In the genomic region with DNA sequence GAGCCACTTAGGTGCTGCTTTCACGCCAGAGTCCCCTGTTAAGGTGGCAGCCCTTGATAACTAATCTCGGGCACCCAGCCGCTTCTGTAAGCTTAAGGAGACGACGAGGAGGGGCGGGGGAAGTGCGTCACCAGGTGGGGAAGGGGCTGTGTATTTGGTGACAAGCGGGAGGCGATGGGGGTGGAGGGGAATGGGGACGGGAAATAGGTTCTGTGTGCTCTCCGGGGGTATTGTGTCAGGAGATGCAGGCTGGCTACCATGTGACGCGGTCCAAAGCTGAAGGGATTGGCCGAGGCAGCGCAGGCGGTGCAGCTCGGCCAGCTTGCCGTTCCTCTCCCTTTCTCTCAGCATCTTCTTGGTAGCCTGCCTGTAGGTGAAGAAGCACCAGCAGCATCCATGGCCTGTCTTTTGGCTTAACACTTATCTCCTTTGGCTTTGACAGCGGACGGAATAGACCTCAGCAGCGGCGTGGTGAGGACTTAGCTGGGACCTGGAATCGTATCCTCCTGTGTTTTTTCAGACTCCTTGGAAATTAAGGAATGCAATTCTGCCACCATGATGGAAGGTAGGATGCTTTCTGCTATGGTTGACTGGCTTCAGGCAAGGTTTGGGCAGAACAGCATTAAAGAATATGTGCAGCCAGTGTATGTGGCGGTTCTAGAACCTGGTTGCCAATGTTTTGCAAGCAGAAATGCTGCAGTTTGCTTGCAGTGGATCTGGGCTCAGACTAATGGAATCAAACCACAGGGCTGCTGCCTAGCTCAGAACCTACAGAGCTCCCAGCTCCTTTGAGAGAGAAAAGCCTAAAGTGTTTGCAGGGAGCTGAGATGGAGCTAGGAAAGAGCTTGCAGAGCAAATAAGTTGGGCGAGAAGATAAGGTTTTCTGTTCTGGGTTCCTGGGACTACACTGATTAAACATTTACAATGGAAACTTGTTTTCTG, we compare ENCODE assay signal across 8 cellular contexts. TPM values are rescaled to one million over a fixed set of nuclear protein-coding genes. Genes with fewer than 3 reads are reported as not detected.
DNase-seq lines count a peak whose midpoint lies in the region; ATAC-seq and TF ChIP-seq lines count a peak whose summit lies in the region.

A gene with protein sequence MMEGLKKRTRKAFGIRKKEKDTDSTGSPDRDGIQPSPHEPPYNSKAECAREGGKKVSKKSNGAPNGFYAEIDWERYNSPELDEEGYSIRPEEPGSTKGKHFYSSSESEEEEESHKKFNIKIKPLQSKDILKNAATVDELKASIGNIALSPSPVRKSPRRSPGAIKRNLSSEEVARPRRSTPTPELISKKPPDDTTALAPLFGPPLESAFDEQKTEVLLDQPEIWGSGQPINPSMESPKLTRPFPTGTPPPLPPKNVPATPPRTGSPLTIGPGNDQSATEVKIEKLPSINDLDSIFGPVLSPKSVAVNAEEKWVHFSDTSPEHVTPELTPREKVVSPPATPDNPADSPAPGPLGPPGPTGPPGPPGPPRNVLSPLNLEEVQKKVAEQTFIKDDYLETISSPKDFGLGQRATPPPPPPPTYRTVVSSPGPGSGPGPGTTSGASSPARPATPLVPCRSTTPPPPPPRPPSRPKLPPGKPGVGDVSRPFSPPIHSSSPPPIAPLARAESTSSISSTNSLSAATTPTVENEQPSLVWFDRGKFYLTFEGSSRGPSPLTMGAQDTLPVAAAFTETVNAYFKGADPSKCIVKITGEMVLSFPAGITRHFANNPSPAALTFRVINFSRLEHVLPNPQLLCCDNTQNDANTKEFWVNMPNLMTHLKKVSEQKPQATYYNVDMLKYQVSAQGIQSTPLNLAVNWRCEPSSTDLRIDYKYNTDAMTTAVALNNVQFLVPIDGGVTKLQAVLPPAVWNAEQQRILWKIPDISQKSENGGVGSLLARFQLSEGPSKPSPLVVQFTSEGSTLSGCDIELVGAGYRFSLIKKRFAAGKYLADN (plus strand): TSS at position 350 of the 942 bp plus-strand sequence. CDS start 206 bp downstream, at position 556.

- H2BK120ac ChIP-seq in trophoblast cell (ENCODE audit: insufficient read depth, low read length, poor library complexity): peak within 1 kb of the TSS; percentile 32

- H3K36me3 Mint-ChIP-seq in CD14-positive monocyte: no peaks in the 10 kb centered on the region

- H3K4me1 ChIP-seq in trophoblast cell (ENCODE audit: control insufficient read depth in 1 of 2, insufficient read depth in 2 of 2, low read length in 2 of 2): peaks cover 6 to 10% of the 10 kb centered on the region in 2 experiments

- H3K4me3 Mint-ChIP-seq in CD14-positive monocyte: peak within 1 kb of the TSS; percentile 64 to 91

- H3K4ac ChIP-seq in trophoblast cell (ENCODE audit: low read depth, low read length): no peak within 1 kb of the TSS

- no CpG with 5 or more reads among the region's 25 CpGs for WGBS in trophoblast cell (ENCODE audit: extremely low coverage, insufficient coverage, insufficient read length)

- intact Hi-C loops in CD14-positive monocyte (cut with micrococcal nuclease): no loop called here

- H3K79me1 ChIP-seq in trophoblast cell (ENCODE audit: low read length): peaks cover 2% of the 10 kb centered on the region

- H3K4me2 ChIP-seq in trophoblast cell (ENCODE audit: low read length): peak within 1 kb of the TSS; percentile 81

- H3K23ac ChIP-seq in trophoblast cell (ENCODE audit: low read length): no peak within 1 kb of the TSS

- peaks cover 17% of the 10 kb centered on the region for H3K4me1 Mint-ChIP-seq in CD14-positive monocyte

- no peak for ATAC-seq in HG02970 (IDR thresholded peaks at IDR 0.05; ENCODE audit: low FRiP score, unreplicated experiment)
- no peak for ATAC-seq in HG02870 (IDR thresholded peaks at IDR 0.05; ENCODE audit: unreplicated experiment)

- no peak within 1 kb of the TSS for H2BK12ac ChIP-seq in trophoblast cell (ENCODE audit: low read length)

- no peak within 1 kb of the TSS for H3K9ac ChIP-seq in trophoblast cell (ENCODE audit: low read length)

- H4K91ac ChIP-seq in trophoblast cell (ENCODE audit: low read depth, low read length): no peak within 1 kb of the TSS

- peak within 1 kb of the TSS; percentile 67 for H2AFZ ChIP-seq in trophoblast cell (ENCODE audit: insufficient read depth, low read length, poor library complexity)

- H2BK5ac ChIP-seq in trophoblast cell (ENCODE audit: low read depth, low read length, poor library complexity): no peak within 1 kb of the TSS

- H3K27me3 ChIP-seq in trophoblast cell (ENCODE audit: insufficient read depth, low read length): no peaks in the 10 kb centered on the region

- H3K14ac ChIP-seq in trophoblast cell (ENCODE audit: low read length): peak within 1 kb of the TSS; percentile 26

- H3K27ac Mint-ChIP-seq in CD14-positive monocyte: peak within 1 kb of the TSS in 6 of 7 donors; percentile 1 to 88 (median 54)

- H4K8ac ChIP-seq in trophoblast cell (ENCODE audit: low read depth, low read length): peak within 1 kb of the TSS; percentile 43

- H3K79me2 ChIP-seq in trophoblast cell (ENCODE audit: control insufficient read depth, insufficient read depth, low read length, poor library complexity): no peaks in the 10 kb centered on the region

- H2AK5ac ChIP-seq in trophoblast cell (ENCODE audit: low read length): no peak within 1 kb of the TSS

- no peak within 1 kb of the TSS for H3K27ac ChIP-seq in trophoblast cell (ENCODE audit: low read depth, low read length)

- in situ Hi-C loops in astrocyte of the spinal cord (cut with HindIII; ENCODE audit: low sequenced_read_pairs): no loop called here

- no peaks in the 10 kb centered on the region for H3K36me3 ChIP-seq in trophoblast cell (ENCODE audit: control insufficient read depth in 1 of 2, insufficient read depth in 2 of 2, low read length in 2 of 2)

- peaks cover 0 to 6% (median 0%) of the 10 kb centered on the region in 7 donors for H3K9me3 Mint-ChIP-seq in CD14-positive monocyte

- H3K27me3 Mint-ChIP-seq in CD14-positive monocyte (ENCODE audit: low read depth in 3 of 3): peaks cover 24 to 40% (median 27%) of the 10 kb centered on the region in 3 donors

- H3K18ac ChIP-seq in trophoblast cell (ENCODE audit: low read length): peak within 1 kb of the TSS; percentile 33

- DNase-seq in CD14-positive monocyte (ENCODE audit: low spot score) (no peak), NCI-H1092 (lab: John Stamatoyannopoulos, UW) (peak; percentile 60), astrocyte of the spinal cord (ENCODE audit: low read depth, low spot score) (peak; percentile 76), hepatic stellate cell (ENCODE audit: low spot score) (peak; percentile 66), trophoblast cell (peak; percentile 24 to 45), SKM-1 treated with dmso at 0.1 percent for 144 hours (lab: John Stamatoyannopoulos, UW; ENCODE audit: unreplicated experiment) (no peak)

- H3K9me3 ChIP-seq in trophoblast cell (ENCODE audit: insufficient read depth, low read depth, low read length): no peaks in the 10 kb centered on the region

- H4K12ac ChIP-seq in trophoblast cell (ENCODE audit: low read depth, low read length): peak within 1 kb of the TSS; percentile 64

- TF ChIP-seq CTCF in CD14-positive monocyte (IDR thresholded peaks at IDR 0.05) (no peak), astrocyte of the spinal cord (IDR thresholded peaks at IDR 0.05; ENCODE audit: low read depth, low read length) (no peak)

- H3K4me3 ChIP-seq in astrocyte of the spinal cord (ENCODE audit: low read depth, low read length): peak within 1 kb of the TSS; percentile 51
- peak within 1 kb of the TSS; percentile 54 for H3K4me3 ChIP-seq in trophoblast cell (ENCODE audit: low read depth, low read length)

RNA-seq across cellular contexts. Expression of the gene that starts here (rescaled TPM):
- polyA plus RNA-seq in CD14-positive monocyte: not detected
- polyA plus RNA-seq in trophoblast cell (2013): 0.62 and 0.65 TPM in 2 replicates

Comparison
In these comparisons a context has a peak if more than half of its experiments do, and no peak if none do; other contexts are left out.
1. DNase-seq: peak in NCI-H1092 (single experiment), astrocyte of the spinal cord (single experiment), hepatic stellate cell (single experiment) and trophoblast cell (2 of 2); none in CD14-positive monocyte (single experiment) and SKM-1 treated with dmso at 0.1 percent for 144 hours (single experiment).